Comparison of ENCODE assay signal across 13 cellular contexts in genomic region chr3:194869482-194870169, GRCh38.
DNase-seq lines count a peak whose midpoint lies in the region; ATAC-seq, FAIRE-seq and TF ChIP-seq lines count a peak whose summit lies in the region.
"Had no signal": no experiment of that assay in that cellular context is flagged by ENCODE, and none has a peak within 500 bp of the region (broad histone marks: within the 10 kb centered on the region; RNA-seq: fewer than 3 reads in every experiment).

No MANE protein-coding gene starts in this region.

- no peak overlapping the region; the same call in 2 of the 3 replicates for H3K4me2 ChIP-seq in A549
- H3K4me2 ChIP-seq: BLaER1 had no signal

- WGBS in A549 (ENCODE audit: missing lambda C conversion rate): 60% methylated on average over 14 of the region's 14 CpGs

- in situ Hi-C loops in GM13977 (cut with MboI; ENCODE audit: low pct_unique_long_range_greater_than_20kb, low sequenced_read_pairs, unreplicated experiment): no loop called here

- FAIRE-seq in A549 (lab: Jason Lieb, UNC): no peak

- H3K27ac ChIP-seq in A549 (peak overlapping the region; percentile 79 to 85; a peak in 5 of 6 replicates), RWPE2 (ENCODE audit: poor library complexity, severe bottlenecking) (peak overlapping the region; percentile 97)
- H3K27ac ChIP-seq: BLaER1 had no signal

- no peak for TF ChIP-seq RAD21 in A549 (conservative IDR thresholded peaks at IDR 0.05 in 1 of 2, IDR thresholded peaks at IDR 0.05 in 1 of 2)

- TF ChIP-seq EP300 in A549 (IDR thresholded peaks at IDR 0.05): no peak

- H3K27me3 ChIP-seq in RWPE2 (ENCODE audit: insufficient read depth, poor library complexity, severe bottlenecking): no peaks in the 10 kb centered on the region
- H3K27me3 ChIP-seq: BLaER1 had no signal

- POLR2A ChIA-PET in A549 (lab: Yijun Ruan, JAX): no interaction called here

- H3K4me1 ChIP-seq in A549 (peaks cover 37% of the 10 kb centered on the region), RWPE2 (ENCODE audit: insufficient read depth, poor library complexity, severe bottlenecking) (peaks cover 36% of the 10 kb centered on the region)

- TF ChIP-seq CTCF in A549 (IDR thresholded peaks at IDR 0.05) (no peak), GM12864 (IDR thresholded peaks at IDR 0.05; ENCODE audit: low read depth, low read length, missing control alignments) (peak; percentile 16), RWPE2 (IDR thresholded peaks at IDR 0.05; ENCODE audit: poor library complexity, severe bottlenecking) (no peak), GM13977 (IDR thresholded peaks at IDR 0.05; ENCODE audit: extremely low read depth, insufficient read depth, missing control alignments) (no peak)

- no peak for ATAC-seq in A549
- peak; percentile 22; the same call in 2 of the 3 replicates for ATAC-seq in RWPE2 (ENCODE audit: low read depth)
- ATAC-seq in HG02798 (IDR thresholded peaks at IDR 0.05; ENCODE audit: poor library complexity, unreplicated experiment): no peak
- ATAC-seq in GM18502 (IDR thresholded peaks at IDR 0.05; ENCODE audit: poor library complexity, unreplicated experiment): no peak

- no peak for TF ChIP-seq POLR2A in A549 (IDR thresholded peaks at IDR 0.05; ENCODE audit: low read length)

- DNase-seq in A549 (ENCODE audit: low read depth in 1 of 2, low spot score in 1 of 2) (peak in 1 of 2 experiments; percentile 50), GM12864 (ENCODE audit: low read depth) (no peak), RWPE2 (ENCODE audit: low spot score) (no peak), fibroblast of peridontal ligament (ENCODE audit: extremely low read depth) (peak; percentile 47), GM13977 (ENCODE audit: low spot score) (no peak), germinal center (ENCODE audit: low spot score) (no peak)
- DNase-seq: activated CD4-positive, alpha-beta memory T cell treated with anti-CD3 and anti-CD28 coated beads for 36 hours; activated effector memory CD4-positive, alpha-beta T cell treated with anti-CD3 and anti-CD28 coated beads, Interleukin-2, amount 50 U/mL, for 16 hours; left cardiac atrium; NCI-H1930 had no signal

- 0 out of 3 replicates have a peak, but pooled peaks cover 4% of the 10 kb centered on the region for H3K9me3 ChIP-seq in A549
- H3K9me3 ChIP-seq in RWPE2 (ENCODE audit: severe bottlenecking): no peaks in the 10 kb centered on the region
- H3K9me3 ChIP-seq: BLaER1 had no signal

- no peak overlapping the region for H3K4me3 ChIP-seq in A549
- no peak overlapping the region for H3K4me3 ChIP-seq in GM12864 (ENCODE audit: low read depth, low read length)
- no peak overlapping the region for H3K4me3 ChIP-seq in RWPE2 (ENCODE audit: severe bottlenecking)
- H3K4me3 ChIP-seq: BLaER1 had no signal

- no peaks in the 10 kb centered on the region for H3K36me3 ChIP-seq in RWPE2 (ENCODE audit: low read depth)
- H3K36me3 ChIP-seq: BLaER1 had no signal

- CTCF ChIA-PET in A549 (lab: Yijun Ruan, JAX): interaction anchor here (1.6 kb wide), 1 partner anchor 182 kb away, joined by 4 read pairs; no protein-coding TSS in a partner anchor

TF ChIP-seq in A549, 52 proteins besides CTCF, POLR2A, EP300 and RAD21:
- TF ChIP-seq MAFK (IDR thresholded peaks at IDR 0.05; ENCODE audit: partially characterized antibody) (no peak), JUN (IDR thresholded peaks at IDR 0.05) (no peak), ZNF302 (CRISPR knock-in tag; IDR thresholded peaks at IDR 0.05) (no peak), NFE2L2 (conservative IDR thresholded peaks at IDR 0.05; ENCODE audit: low read length) (no peak), KDM1A (IDR thresholded peaks at IDR 0.05; ENCODE audit: low read depth) (no peak)
- TF ChIP-seq, protein P1, sequence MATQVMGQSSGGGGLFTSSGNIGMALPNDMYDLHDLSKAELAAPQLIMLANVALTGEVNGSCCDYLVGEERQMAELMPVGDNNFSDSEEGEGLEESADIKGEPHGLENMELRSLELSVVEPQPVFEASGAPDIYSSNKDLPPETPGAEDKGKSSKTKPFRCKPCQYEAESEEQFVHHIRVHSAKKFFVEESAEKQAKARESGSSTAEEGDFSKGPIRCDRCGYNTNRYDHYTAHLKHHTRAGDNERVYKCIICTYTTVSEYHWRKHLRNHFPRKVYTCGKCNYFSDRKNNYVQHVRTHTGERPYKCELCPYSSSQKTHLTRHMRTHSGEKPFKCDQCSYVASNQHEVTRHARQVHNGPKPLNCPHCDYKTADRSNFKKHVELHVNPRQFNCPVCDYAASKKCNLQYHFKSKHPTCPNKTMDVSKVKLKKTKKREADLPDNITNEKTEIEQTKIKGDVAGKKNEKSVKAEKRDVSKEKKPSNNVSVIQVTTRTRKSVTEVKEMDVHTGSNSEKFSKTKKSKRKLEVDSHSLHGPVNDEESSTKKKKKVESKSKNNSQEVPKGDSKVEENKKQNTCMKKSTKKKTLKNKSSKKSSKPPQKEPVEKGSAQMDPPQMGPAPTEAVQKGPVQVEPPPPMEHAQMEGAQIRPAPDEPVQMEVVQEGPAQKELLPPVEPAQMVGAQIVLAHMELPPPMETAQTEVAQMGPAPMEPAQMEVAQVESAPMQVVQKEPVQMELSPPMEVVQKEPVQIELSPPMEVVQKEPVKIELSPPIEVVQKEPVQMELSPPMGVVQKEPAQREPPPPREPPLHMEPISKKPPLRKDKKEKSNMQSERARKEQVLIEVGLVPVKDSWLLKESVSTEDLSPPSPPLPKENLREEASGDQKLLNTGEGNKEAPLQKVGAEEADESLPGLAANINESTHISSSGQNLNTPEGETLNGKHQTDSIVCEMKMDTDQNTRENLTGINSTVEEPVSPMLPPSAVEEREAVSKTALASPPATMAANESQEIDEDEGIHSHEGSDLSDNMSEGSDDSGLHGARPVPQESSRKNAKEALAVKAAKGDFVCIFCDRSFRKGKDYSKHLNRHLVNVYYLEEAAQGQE (IDR thresholded peaks at IDR 0.05): no peak
- TF ChIP-seq, protein P2, sequence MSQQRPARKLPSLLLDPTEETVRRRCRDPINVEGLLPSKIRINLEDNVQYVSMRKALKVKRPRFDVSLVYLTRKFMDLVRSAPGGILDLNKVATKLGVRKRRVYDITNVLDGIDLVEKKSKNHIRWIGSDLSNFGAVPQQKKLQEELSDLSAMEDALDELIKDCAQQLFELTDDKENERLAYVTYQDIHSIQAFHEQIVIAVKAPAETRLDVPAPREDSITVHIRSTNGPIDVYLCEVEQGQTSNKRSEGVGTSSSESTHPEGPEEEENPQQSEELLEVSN (IDR thresholded peaks at IDR 0.05; ENCODE audit: borderline replicate concordance, low read depth): no peak
